9 cellular contexts compared by ENCODE assay signal in genomic region chr18:49467599-49467998, GRCh38.
"Had no signal": no experiment of that assay in that cellular context is flagged by ENCODE, and none has a peak within 500 bp of the region (broad histone marks: within the 10 kb centered on the region; RNA-seq: fewer than 3 reads in every experiment).

No MANE protein-coding gene starts in this region.

- H3K27ac ChIP-seq: GM23248, HL-60 had no signal

- ATAC-seq: HepG2 had no signal

- H3K9ac ChIP-seq: GM23248 had no signal

- FAIRE-seq: H1, H54, HepG2 had no signal

- H2AFZ ChIP-seq: GM23248 had no signal

- H3K4me3 Mint-ChIP-seq: H9, IgD-negative memory B cell had no signal

- H3K4me3 ChIP-seq: GM23248 had no signal

- H3K27ac Mint-ChIP-seq: IgD-negative memory B cell had no signal

- DNase-seq: GM23248, H9, HCEC 1CT, KG1 had no signal

- H3K36me3 Mint-ChIP-seq: IgD-negative memory B cell had no signal
